ENCODE assay signal across 28 cellular contexts in genomic region chr2:135072125-135072997, GRCh38. TPM values are rescaled to one million over a fixed set of nuclear protein-coding genes. Genes with fewer than 3 reads are reported as not detected.
DNase-seq lines count a peak whose midpoint lies in the region; ATAC-seq and TF ChIP-seq lines count a peak whose summit lies in the region.
"Had no signal": no experiment of that assay in that cellular context is flagged by ENCODE, and none has a peak within 500 bp of the region (broad histone marks: within the 10 kb centered on the region; RNA-seq: fewer than 3 reads in every experiment).

No MANE protein-coding gene starts in this region.

- H3K79me2 ChIP-seq in HCT116 (ENCODE audit: insufficient read depth, low read length) = peaks cover 66% of the 10 kb centered on the region

- ATAC-seq in HCT116 = no peak
- no peak for ATAC-seq in SK-N-SH treated with all-trans-retinoic acid at 6 μM for 48 hours
- ATAC-seq in GM19467 (IDR thresholded peaks at IDR 0.05; ENCODE audit: unreplicated experiment) = no peak
- ATAC-seq: activated CD4-positive, CD25-positive, alpha-beta regulatory T cell treated with anti-CD3 and anti-CD28 coated beads, Interleukin-2, amount 50 U/mL, for 24 hours; activated CD8-positive, alpha-beta T cell treated with anti-CD3 and anti-CD28 coated beads, Interleukin-2, amount 10 ng/mL, durations not matched to agents 7 days and 5 days; esophagus mucosa; gastroesophageal sphincter had no signal

- BruUV-seq in HCT116 (replicated peaks; lab: Mats Ljungman, UMichigan) = no TSS peak

- TF ChIP-seq CTCF in HCT116 (IDR thresholded peaks at IDR 0.05 in 2 of 3, conservative IDR thresholded peaks at IDR 0.05 in 1 of 3; ENCODE audit: borderline replicate concordance in 1 of 3, insufficient read depth in 1 of 3, low read depth in 2 of 3, low read length in 2 of 3) = no peak

- CTCF ChIA-PET in HCT116 (lab: Charles Lee) = no interaction called here

- H3K9ac ChIP-seq in HCT116 (ENCODE audit: low read length) = no peak overlapping the region
- H3K9ac ChIP-seq: KMS-11 had no signal

- RAD21 ChIA-PET in HCT116 (lab: Charles Lee; ENCODE audit: low non-redundant PET in 1 of 2, low total read pairs in 2 of 2, uncharacterized antibody in 2 of 2, unreplicated experiment in 2 of 2) = no interaction called here

- no peaks in the 10 kb centered on the region for H3K4me1 ChIP-seq in HCT116 (ENCODE audit: control insufficient read depth in 1 of 2, insufficient read depth in 2 of 2, low read length in 2 of 2)

- H3K36me3 ChIP-seq in HCT116 (ENCODE audit: control insufficient read depth in 1 of 2, insufficient read depth in 2 of 2, low read length in 2 of 2) = peaks cover 0 to 7% of the 10 kb centered on the region in 2 experiments; a peak in 1 of 4 replicates
- H3K36me3 ChIP-seq: gastroesophageal sphincter, vagina had no signal

- no peak for TF ChIP-seq RAD21 in HCT116 (IDR thresholded peaks at IDR 0.05; ENCODE audit: low read depth)

- peaks cover 20 to 31% of the 10 kb centered on the region in 2 experiments; a peak in 3 of 4 replicates for H3K9me3 ChIP-seq in HCT116 (ENCODE audit: control insufficient read depth in 1 of 2, insufficient read depth in 1 of 2, low read depth in 1 of 2, low read length in 2 of 2)
- H3K9me3 ChIP-seq: gastroesophageal sphincter, suprapubic skin had no signal

- H2AFZ ChIP-seq in HCT116 (ENCODE audit: low read depth, low read length, poor library complexity, severe bottlenecking) = no peak overlapping the region

- no peaks in the 10 kb centered on the region for H4K20me1 ChIP-seq in HCT116 (ENCODE audit: insufficient read depth)

- H3K9me2 ChIP-seq in HCT116 (ENCODE audit: insufficient read depth) = no peaks in the 10 kb centered on the region

- no peak for TF ChIP-seq POLR2A in HCT116 (IDR thresholded peaks at IDR 0.05; ENCODE audit: borderline replicate concordance, extremely low read depth, insufficient read depth, insufficient read length)

- POLR2A ChIA-PET in HCT116 (lab: Charles Lee) = no interaction called here

- no peak overlapping the region for H3K4me3 ChIP-seq in HCT116 (replicated peaks in 1 of 2; ENCODE audit: low read depth in 1 of 2, low read length in 2 of 2)
- H3K4me3 ChIP-seq: gastroesophageal sphincter, skin epidermis, suprapubic skin, vagina had no signal

- no peak overlapping the region for H3K4me2 ChIP-seq in HCT116 (ENCODE audit: low read length)
- H3K4me2 ChIP-seq: KMS-11 had no signal

- intact Hi-C loops in HCT116 (cut with micrococcal nuclease) = no loop called here

- DNase-seq in NCI-H82 (lab: John Stamatoyannopoulos, UW) = peak; percentile 34
- no peak for DNase-seq in NCI-H82 treated with DMSO at 0.1 percent for 48 hours (lab: John Stamatoyannopoulos, UW; ENCODE audit: unreplicated experiment)
- DNase-seq in HCT116 (ENCODE audit: low read depth, low spot score) = peak; percentile 31
- peak; percentile 29 for DNase-seq in RPMI7951 (ENCODE audit: low read depth)
- DNase-seq in kidney tubule cell (ENCODE audit: low spot score) = peak; percentile 11
- no peak for DNase-seq in AG20443 (ENCODE audit: low spot score)
- DNase-seq: activated CD8-positive, alpha-beta T cell treated with anti-CD3 and anti-CD28 coated beads, Interleukin-2, amount 10 ng/mL, durations not matched to agents 7 days and 5 days; activated naive CD4-positive, alpha-beta T cell; activated T-cell treated with anti-CD3 and anti-CD28 coated beads, Interleukin-2, amount 50 U/mL, for 24 hours; aorta; DMS153; islet precursor cell; NCI-H1092; NCI-H69; nucleus accumbens; Right ventricle myocardium superior; stimulated activated CD4-positive, alpha-beta T cell treated with anti-CD3 and anti-CD28 coated beads, Interleukin-1b, Interleukin-23, amount 100 ng/mL, for 48 hours had no signal

- no peaks in the 10 kb centered on the region for H3K27me3 ChIP-seq in HCT116 (ENCODE audit: insufficient read depth, low read length)
- H3K27me3 ChIP-seq: gastroesophageal sphincter, suprapubic skin, vagina had no signal

- H3K27ac ChIP-seq in HCT116 (ENCODE audit: low read depth, low read length) = no peak overlapping the region
- H3K27ac ChIP-seq: gastroesophageal sphincter, KMS-11, skin epidermis, suprapubic skin, vagina had no signal

TF ChIP-seq in HCT116, 20 proteins besides CTCF, POLR2A, EP300 and RAD21:
- no peak for TF ChIP-seq MAX (IDR thresholded peaks at IDR 0.05)
- peak; percentile 57; the same call in 1 of the 2 replicates for TF ChIP-seq CBX3 (IDR thresholded peaks at IDR 0.05; ENCODE audit: low read depth)

TF ChIP-seq in SK-N-SH treated with all-trans-retinoic acid at 6 μM for 48 hours, 23 proteins besides CTCF, POLR2A, EP300 and RAD21 (continues in another document):
- TF ChIP-seq ZC3H10 (CRISPR knock-in tag; IDR thresholded peaks at IDR 0.05) = no peak
- TF ChIP-seq TCF4 (CRISPR knock-in tag; IDR thresholded peaks at IDR 0.05; ENCODE audit: borderline replicate concordance) = no peak
- TF ChIP-seq ZNF8 (CRISPR knock-in tag; IDR thresholded peaks at IDR 0.05) = no peak
- TF ChIP-seq OSR1 (CRISPR knock-in tag; IDR thresholded peaks at IDR 0.05) = no peak
- no peak for TF ChIP-seq ZFP3 (CRISPR knock-in tag; IDR thresholded peaks at IDR 0.05)
- no peak for TF ChIP-seq BACH2 (CRISPR knock-in tag; IDR thresholded peaks at IDR 0.05; ENCODE audit: borderline replicate concordance)
- TF ChIP-seq ZFP30 (CRISPR knock-in tag; IDR thresholded peaks at IDR 0.05) = no peak
- TF ChIP-seq TSHZ2 (CRISPR knock-in tag; IDR thresholded peaks at IDR 0.05) = no peak
- TF ChIP-seq CSDC2 (CRISPR knock-in tag; IDR thresholded peaks at IDR 0.05) = no peak
- no peak for TF ChIP-seq SNAI2 (CRISPR knock-in tag; IDR thresholded peaks at IDR 0.05)
- no peak for TF ChIP-seq ARNTL (CRISPR knock-in tag; IDR thresholded peaks at IDR 0.05; ENCODE audit: borderline replicate concordance, low read depth)
- no peak for TF ChIP-seq PATZ1 (CRISPR knock-in tag; IDR thresholded peaks at IDR 0.05; ENCODE audit: borderline replicate concordance)
- TF ChIP-seq ISL1 (CRISPR knock-in tag; IDR thresholded peaks at IDR 0.05) = no peak
- no peak for TF ChIP-seq PPARA (CRISPR knock-in tag; IDR thresholded peaks at IDR 0.05; ENCODE audit: borderline replicate concordance)
- no peak for TF ChIP-seq ZNF565 (CRISPR knock-in tag; conservative IDR thresholded peaks at IDR 0.05; ENCODE audit: low read depth)
- TF ChIP-seq POU6F1 (CRISPR knock-in tag; IDR thresholded peaks at IDR 0.05; ENCODE audit: borderline replicate concordance, low read depth) = no peak

RNA-seq across cellular contexts. Expression of gene RAB3GAP1, which starts 20.3 kb away (rescaled TPM):
- total RNA-seq in HCT116 (2021; ENCODE audit: unreplicated experiment) = 38.5 TPM
- 17.1 and 22.3 TPM in 2 replicates for polyA plus RNA-seq in HCT116 (2012)
- 36.1 and 39.2 TPM in 2 replicates for total RNA-seq in RPMI7951 (2014; rRNA removed; shearing (Covaris generic))

RNA-seq across cellular contexts. Expression of gene MAP3K19, which starts 25.1 kb away (rescaled TPM):
- not detected for total RNA-seq in HCT116 (2021; ENCODE audit: unreplicated experiment)
- 0.01 TPM in 1 of 2 replicates, not detected in the other for polyA plus RNA-seq in HCT116 (2012)
- total RNA-seq in RPMI7951 (2014; rRNA removed; shearing (Covaris generic)) = not detected in 2 replicates
- total RNA-seq: activated CD8-positive, alpha-beta T cell treated with anti-CD3 and anti-CD28 coated beads, Interleukin-2, amount 10 ng/mL, durations not matched to agents 7 days and 5 days; aorta; esophagus mucosa; gastroesophageal sphincter; lung microvascular endothelial cell; Right ventricle myocardium superior; suprapubic skin; vagina had no signal
- polyA plus RNA-seq: aorta, CD14-positive monocyte had no signal

Comparison
In these comparisons a context has a peak if more than half of its experiments do, and no peak if none do; other contexts are left out.
1. DNase-seq: peak in NCI-H82 (single experiment), HCT116 (single experiment), RPMI7951 (single experiment) and kidney tubule cell (single experiment); none in NCI-H82 treated with DMSO at 0.1 percent for 48 hours (single experiment) and AG20443 (single experiment).